8 cellular contexts compared by ENCODE assay signal in genomic region chr2:72148391-72148974, GRCh38. TPM values are rescaled to one million over a fixed set of nuclear protein-coding genes. Genes with fewer than 3 reads are reported as not detected.
DNase-seq lines count a peak whose midpoint lies in the region; ATAC-seq and TF ChIP-seq lines count a peak whose summit lies in the region.

No MANE protein-coding gene starts in this region.

- H3K4me1 ChIP-seq in body of pancreas (peaks cover 53% of the 10 kb centered on the region), lower lobe of right lung (peaks cover 56% of the 10 kb centered on the region), upper lobe of left lung (peaks cover 53 to 70% (median 60%) of the 10 kb centered on the region in 4 donors)

- H3K36me3 ChIP-seq in body of pancreas (replicated peaks in 1 of 2; ENCODE audit: insufficient read depth in 1 of 2, low read depth in 2 of 2) (no peaks in the 10 kb centered on the region), lower lobe of right lung (no peaks in the 10 kb centered on the region), upper lobe of left lung (no peaks in the 10 kb centered on the region)

- peak; percentile 59 for DNase-seq in AG20443 (ENCODE audit: low spot score)
- peak; percentile 72 for DNase-seq in HuH-7 (ENCODE audit: low spot score)
- peak in 3 of 4 donors; percentile 5 to 10 (median 8) for DNase-seq in body of pancreas
- no peak for DNase-seq in lower lobe of right lung
- peak in 1 of 2 donors; percentile 79 for DNase-seq in upper lobe of left lung
- DNase-seq in HUDEP-2 (lab: John Stamatoyannopoulos, UW; ENCODE audit: unreplicated experiment in 76 of 76), result no peak
- DNase-seq in NCI-H446 treated with DMSO at 0.1 percent for 48 hours (lab: John Stamatoyannopoulos, UW), result no peak

- H3K27ac ChIP-seq in body of pancreas (no peak overlapping the region), lower lobe of right lung (no peak overlapping the region), upper lobe of left lung (no peak overlapping the region)

- TF ChIP-seq EP300 in upper lobe of left lung (IDR thresholded peaks at IDR 0.05), result no peak

- TF ChIP-seq POLR2A in body of pancreas (IDR thresholded peaks at IDR 0.05) (no peak), upper lobe of left lung (IDR thresholded peaks at IDR 0.05) (no peak)

- intact Hi-C loops in body of pancreas (cut with DNase I), result no loop called here
- intact Hi-C loops in lower lobe of right lung (cut with DNase I), result no loop called here

- H3K4me3 ChIP-seq in body of pancreas (no peak overlapping the region), lower lobe of right lung (peak overlapping the region; percentile 58), upper lobe of left lung (peak overlapping the region in 3 of 4 donors; percentile 39 to 61 (median 57))

- ATAC-seq in body of pancreas (no peak), lower lobe of right lung (no peak), upper lobe of left lung (ENCODE audit: low FRiP score in 2 of 2) (no peak), HG02884 (IDR thresholded peaks at IDR 0.05; ENCODE audit: unreplicated experiment) (no peak)

- no peak for TF ChIP-seq CTCF in body of pancreas (IDR thresholded peaks at IDR 0.05)
- no peak for TF ChIP-seq CTCF in lower lobe of right lung (IDR thresholded peaks at IDR 0.05)
- no peak for TF ChIP-seq CTCF in upper lobe of left lung (IDR thresholded peaks at IDR 0.05)

- H3K9me3 ChIP-seq in body of pancreas, result peaks cover 0 to 8% (median 0%) of the 10 kb centered on the region in 3 donors
- no peaks in the 10 kb centered on the region for H3K9me3 ChIP-seq in lower lobe of right lung
- H3K9me3 ChIP-seq in upper lobe of left lung, result no peaks in the 10 kb centered on the region

- WGBS in body of pancreas, 2 donors, result 1% methylated on average over 39 to 41 of the region's 62 CpGs
- 0 to 1% methylated on average over 35 to 53 of the region's 62 CpGs for WGBS in upper lobe of left lung, 2 donors

- H3K27me3 ChIP-seq in body of pancreas (peaks cover 0 to 51% of the 10 kb centered on the region in 2 donors), lower lobe of right lung (ENCODE audit: low read depth) (peaks cover 76% of the 10 kb centered on the region), upper lobe of left lung (peaks cover 1 to 63% (median 37%) of the 10 kb centered on the region in 4 donors)

RNA-seq across cellular contexts. Expression of gene CYP26B1, which starts 0.8 kb away (rescaled TPM):
- total RNA-seq in body of pancreas, result 1 to 10 TPM in 1 of 2 donors, under 1 TPM in 1; 0.52 to 4.9 TPM
- 2.5 TPM for total RNA-seq in lower lobe of right lung
- 1 to 10 TPM in 4 of 6 donors, under 1 TPM in 1, not detected in 1; 0.89 to 4.8 (median 4.5) TPM for total RNA-seq in upper lobe of left lung

Comparison
In these comparisons a context has a peak if more than half of its experiments do, and no peak if none do; other contexts are left out.
1. DNase-seq: peak in AG20443 (single experiment), HuH-7 (single experiment) and body of pancreas (3 of 4); none in lower lobe of right lung (single experiment), HUDEP-2 (0 of 76) and NCI-H446 treated with DMSO at 0.1 percent for 48 hours (single experiment).
2. H3K4me3 ChIP-seq: peak in lower lobe of right lung (single experiment) and upper lobe of left lung (3 of 4); none in body of pancreas (0 of 2).